In genomic region chr19:34179066-34179465, GRCh38 we compare ENCODE assay signal across 20 cellular contexts. TPM values are rescaled to one million over a fixed set of nuclear protein-coding genes. Genes with fewer than 3 reads are reported as not detected.
DNase-seq lines count a peak whose midpoint lies in the region; ATAC-seq and TF ChIP-seq lines count a peak whose summit lies in the region.
"Had no signal": no experiment of that assay in that cellular context is flagged by ENCODE, and none has a peak within 500 bp of the region (broad histone marks: within the 10 kb centered on the region; RNA-seq: fewer than 3 reads in every experiment).

No MANE protein-coding gene starts in this region.

- H3K9me3 Mint-ChIP-seq in activated CD4-positive, alpha-beta T cell treated with anti-CD3 and anti-CD28 coated beads for 36 hours (ENCODE audit: low read depth), result no peaks in the 10 kb centered on the region
- H3K9me3 Mint-ChIP-seq: activated T-cell treated with anti-CD3 and anti-CD28 coated beads, Interleukin-2, amount 50 U/mL, for 4 hours; effector memory CD8-positive, alpha-beta T cell had no signal

- CTCF ChIA-PET in activated CD4-positive, alpha-beta T cell treated with anti-CD3 and anti-CD28 coated beads for 36 hours (lab: Charles Lee), result interaction anchor here (0.5 to 3.5 kb wide), 11 partner anchors 8 to 180 kb away, joined by 3 to 12 read pairs (median 4); no protein-coding TSS in a partner anchor

- H3K4me1 Mint-ChIP-seq in activated CD4-positive, alpha-beta T cell treated with anti-CD3 and anti-CD28 coated beads for 36 hours, result peaks cover 80% of the 10 kb centered on the region
- peaks cover 64% of the 10 kb centered on the region for H3K4me1 Mint-ChIP-seq in T-helper 17 cell

- peaks cover 100% of the 10 kb centered on the region for H3K79me2 ChIP-seq in smooth muscle cell (ENCODE audit: low read depth)

- H3K9me3 ChIP-seq in T-helper 17 cell (ENCODE audit: control insufficient read depth, low read length, poor library complexity, severe bottlenecking) (no peaks in the 10 kb centered on the region), gastroesophageal sphincter (no peaks in the 10 kb centered on the region), smooth muscle cell (replicated peaks; ENCODE audit: low read depth) (no peaks in the 10 kb centered on the region)
- H3K9me3 ChIP-seq: left ventricle myocardium inferior had no signal

- peaks cover 100% of the 10 kb centered on the region for H4K20me1 ChIP-seq in smooth muscle cell (ENCODE audit: low read depth)

- ATAC-seq in activated CD4-positive, alpha-beta T cell treated with anti-CD3 and anti-CD28 coated beads for 36 hours, result no peak
- ATAC-seq in T-helper 17 cell (no peak), gastroesophageal sphincter (no peak)
- ATAC-seq: effector memory CD8-positive, alpha-beta T cell; foreskin keratinocyte had no signal

- H3K4me2 ChIP-seq in smooth muscle cell, result peak overlapping the region; percentile 98

- H3F3A ChIP-seq in smooth muscle cell (ENCODE audit: low read depth), result no peaks in the 10 kb centered on the region

- H3K4me1 ChIP-seq in gastroesophageal sphincter, result peaks cover 28 to 99% (median 48%) of the 10 kb centered on the region in 3 donors
- peaks cover 45% of the 10 kb centered on the region for H3K4me1 ChIP-seq in smooth muscle cell (ENCODE audit: low read depth)

- TF ChIP-seq EP300 in gastroesophageal sphincter (IDR thresholded peaks at IDR 0.05), result no peak

- TF ChIP-seq POLR2A in gastroesophageal sphincter (IDR thresholded peaks at IDR 0.05), result no peak

- DNase-seq in activated CD4-positive, alpha-beta T cell treated with anti-CD3 and anti-CD28 coated beads for 36 hours, result no peak
- DNase-seq in activated CD4-positive, alpha-beta T cell treated with anti-CD3 and anti-CD28 coated beads for 1 hour, result no peak
- DNase-seq in T-helper 17 cell (no peak), smooth muscle cell (lab: John Stamatoyannopoulos, UW; ENCODE audit: unreplicated experiment) (no peak), NCI-H2171 treated with DMSO at 0.1 percent for 48 hours (lab: John Stamatoyannopoulos, UW) (no peak), cerebellar nuclear complex (lab: John Stamatoyannopoulos, UW) (no peak), EL (no peak)
- DNase-seq: activated CD4-positive, alpha-beta T cell treated with anti-CD3 and anti-CD28 coated beads, Interleukin-2, amount 50 U/mL, for 1 hour; activated T-cell treated with anti-CD3 and anti-CD28 coated beads, Interleukin-2, amount 50 U/mL, for 4 hours; amniotic stem cell; C1 segment of cervical spinal cord; caudate nucleus; DMS79; effector memory CD8-positive, alpha-beta T cell; foreskin keratinocyte; left ventricle myocardium inferior had no signal

- 15 to 29% methylated on average over 2 of the region's 2 CpGs for WGBS in gastroesophageal sphincter (ENCODE audit: low coverage in 1 of 2), 2 donors
- 96% methylated on average over 2 of the region's 2 CpGs for WGBS in smooth muscle cell (ENCODE audit: low lambda C conversion rate)

- POLR2A ChIA-PET in activated CD4-positive, alpha-beta T cell treated with anti-CD3 and anti-CD28 coated beads for 36 hours (lab: Charles Lee), result no interaction called here

- H3K4me3 Mint-ChIP-seq in activated CD4-positive, alpha-beta T cell treated with anti-CD3 and anti-CD28 coated beads for 36 hours, result no peak overlapping the region
- H3K4me3 Mint-ChIP-seq in T-helper 17 cell, result peak overlapping the region; percentile 36

- intact Hi-C loops in activated CD4-positive, alpha-beta T cell treated with anti-CD3 and anti-CD28 coated beads for 36 hours (cut with DNase I, micrococcal nuclease), result loop anchor here (2.0 to 10.0 kb wide), 3 partner anchors 40 to 1774 kb away; partner anchors contain the start of gene DPY19L3 (in 1 of the 2)

- no peak overlapping the region for H2AFZ ChIP-seq in smooth muscle cell (ENCODE audit: low read depth)
- H2AFZ ChIP-seq: parathyroid adenoma had no signal

- H3K27ac Mint-ChIP-seq in activated CD4-positive, alpha-beta T cell treated with anti-CD3 and anti-CD28 coated beads for 36 hours, result peak overlapping the region; percentile 22
- H3K27ac Mint-ChIP-seq in T-helper 17 cell, result peak overlapping the region; percentile 94

- H3K27ac ChIP-seq in gastroesophageal sphincter (peak overlapping the region in 3 of 4 donors; percentile 29 to 46 (median 35)), smooth muscle cell (ENCODE audit: low read depth) (no peak overlapping the region)
- H3K27ac ChIP-seq: 22Rv1, foreskin keratinocyte, left ventricle myocardium inferior, parathyroid adenoma had no signal

- H3K27me3 ChIP-seq in gastroesophageal sphincter (no peaks in the 10 kb centered on the region), smooth muscle cell (ENCODE audit: low read depth) (no peaks in the 10 kb centered on the region)
- H3K27me3 ChIP-seq: foreskin keratinocyte had no signal

- H3K4me3 ChIP-seq in gastroesophageal sphincter (no peak overlapping the region), smooth muscle cell (no peak overlapping the region)
- H3K4me3 ChIP-seq: skin epidermis had no signal

- no peak for TF ChIP-seq CTCF in gastroesophageal sphincter (IDR thresholded peaks at IDR 0.05)
- no peak for TF ChIP-seq CTCF in smooth muscle cell (IDR thresholded peaks at IDR 0.05; ENCODE audit: borderline replicate concordance, insufficient read depth, poor library complexity, severe bottlenecking)

- peaks cover 44% of the 10 kb centered on the region for H3K36me3 Mint-ChIP-seq in activated CD4-positive, alpha-beta T cell treated with anti-CD3 and anti-CD28 coated beads for 36 hours (ENCODE audit: low read depth)
- peaks cover 18% of the 10 kb centered on the region for H3K36me3 Mint-ChIP-seq in T-helper 17 cell (ENCODE audit: low read depth)

- no peaks in the 10 kb centered on the region for H3K27me3 Mint-ChIP-seq in activated CD4-positive, alpha-beta T cell treated with anti-CD3 and anti-CD28 coated beads for 36 hours
- H3K27me3 Mint-ChIP-seq in T-helper 17 cell, result no peaks in the 10 kb centered on the region
- H3K27me3 Mint-ChIP-seq: effector memory CD8-positive, alpha-beta T cell had no signal

- no peak overlapping the region for H3K9ac ChIP-seq in smooth muscle cell (ENCODE audit: low read depth)
- H3K9ac ChIP-seq: parathyroid adenoma had no signal

- H3K36me3 ChIP-seq in gastroesophageal sphincter, result peaks cover 0 to 6% of the 10 kb centered on the region in 2 donors
- H3K36me3 ChIP-seq in smooth muscle cell (ENCODE audit: low read depth), result no peaks in the 10 kb centered on the region

RNA-seq across cellular contexts. Expression of gene LSM14A, which starts 6.8 kb away (rescaled TPM):
- 100 to 1,000 TPM in 1 of 2 experiments, 10 to 100 TPM in 1; 89.0 to 151 TPM for total RNA-seq in activated CD4-positive, alpha-beta T cell treated with anti-CD3 and anti-CD28 coated beads for 36 hours
- total RNA-seq in T-helper 17 cell (100 to 1,000 TPM; 150 to 177 TPM), gastroesophageal sphincter (100 to 1,000 TPM; 106 to 141 (median 128) TPM), smooth muscle cell (90.9 and 97.6 TPM in 2 replicates)
- 63.0 and 69.9 TPM in 2 replicates for polyA plus RNA-seq in smooth muscle cell
